10 cellular contexts compared by ENCODE assay signal in genomic region chr5:95884021-95884333, GRCh38.
DNase-seq lines count a peak whose midpoint lies in the region; ATAC-seq and TF ChIP-seq lines count a peak whose summit lies in the region.
"Had no signal": no experiment of that assay in that cellular context is flagged by ENCODE, and none has a peak within 500 bp of the region (broad histone marks: within the 10 kb centered on the region; RNA-seq: fewer than 3 reads in every experiment).

No MANE protein-coding gene starts in this region.

- no peaks in the 10 kb centered on the region for H3K4me1 ChIP-seq in CD8-positive, alpha-beta memory T cell (ENCODE audit: insufficient read depth, low read length)
- H3K4me1 ChIP-seq in mesendoderm (ENCODE audit: control insufficient read depth, low read depth, low read length) = no peaks in the 10 kb centered on the region

- H2AK5ac ChIP-seq in mesendoderm (ENCODE audit: low read length) = no peak overlapping the region

- H3K23ac ChIP-seq in mesendoderm (ENCODE audit: low read length) = no peak overlapping the region

- ATAC-seq in GM18519 (IDR thresholded peaks at IDR 0.05; ENCODE audit: low FRiP score, unreplicated experiment) (peak; percentile 33), HG02610 (IDR thresholded peaks at IDR 0.05; ENCODE audit: unreplicated experiment) (peak; percentile 86), HG03439 (IDR thresholded peaks at IDR 0.05; ENCODE audit: unreplicated experiment) (no peak)
- ATAC-seq: WTC11 had no signal

- no peak for TF ChIP-seq CTCF in RWPE1 (conservative IDR thresholded peaks at IDR 0.05; ENCODE audit: low read depth)

- H3K4me3 ChIP-seq in CD8-positive, alpha-beta memory T cell (ENCODE audit: low read length) = no peak overlapping the region
- H3K4me3 ChIP-seq in mesendoderm (ENCODE audit: low read length) = no peak overlapping the region

- no peak overlapping the region for H3K4ac ChIP-seq in mesendoderm (ENCODE audit: low read depth, low read length)

- POLR2A ChIA-PET in RWPE1 (lab: Yijun Ruan, JAX; ENCODE audit: low non-redundant PET) = no interaction called here
- POLR2A ChIA-PET in CD8-positive, alpha-beta memory T cell (lab: Charles Lee) = no interaction called here

- H2BK5ac ChIP-seq in mesendoderm (ENCODE audit: low read length) = no peak overlapping the region

- no peak overlapping the region for H3K56ac ChIP-seq in mesendoderm (ENCODE audit: low read length)

- no peak overlapping the region for H3K27ac ChIP-seq in RWPE1
- H3K27ac ChIP-seq in CD8-positive, alpha-beta memory T cell (ENCODE audit: low read depth, low read length) = no peak overlapping the region
- no peak overlapping the region for H3K27ac ChIP-seq in mesendoderm (ENCODE audit: low read depth, low read length)

- no peaks in the 10 kb centered on the region for H3K4me1 Mint-ChIP-seq in CD8-positive, alpha-beta memory T cell

- H3K27me3 ChIP-seq in CD8-positive, alpha-beta memory T cell (ENCODE audit: insufficient read depth, low read length, poor library complexity, severe bottlenecking) = no peaks in the 10 kb centered on the region
- no peaks in the 10 kb centered on the region for H3K27me3 ChIP-seq in mesendoderm (ENCODE audit: insufficient read depth, low read length, poor library complexity)

- H3K36me3 Mint-ChIP-seq in CD8-positive, alpha-beta memory T cell = peaks cover 0 to 10% (median 2%) of the 10 kb centered on the region in 3 donors
- H3K36me3 Mint-ChIP-seq: WTC11 had no signal

- DNase-seq in RWPE1 (ENCODE audit: low spot score) (peak; percentile 57), myocyte (ENCODE audit: low read depth) (peak; percentile 20), NCI-H526 (lab: John Stamatoyannopoulos, UW) (no peak), mesendoderm (no peak)
- DNase-seq in CD8-positive, alpha-beta memory T cell = no peak
- DNase-seq: NCI-H1694 treated with DMSO at 0.1 percent for 48 hours had no signal

- peaks cover 0 to 13% of the 10 kb centered on the region in 2 donors for H3K27me3 Mint-ChIP-seq in CD8-positive, alpha-beta memory T cell

- H2BK15ac ChIP-seq in mesendoderm (replicated peaks; ENCODE audit: low read depth) = no peak overlapping the region

- H3K79me2 ChIP-seq in mesendoderm (ENCODE audit: control insufficient read depth, insufficient read depth, low read length) = no peaks in the 10 kb centered on the region

- H3K18ac ChIP-seq in mesendoderm (ENCODE audit: low read length) = no peak overlapping the region

- H3K36me3 ChIP-seq in CD8-positive, alpha-beta memory T cell (ENCODE audit: insufficient read depth, low read length) = no peaks in the 10 kb centered on the region
- H3K36me3 ChIP-seq in mesendoderm (ENCODE audit: control insufficient read depth, insufficient read depth, low read length) = no peaks in the 10 kb centered on the region

- H4K5ac ChIP-seq in mesendoderm (ENCODE audit: low read length) = no peak overlapping the region

- H3K79me1 ChIP-seq in mesendoderm (ENCODE audit: low read length) = no peaks in the 10 kb centered on the region

- no peak overlapping the region for H3K4me2 ChIP-seq in mesendoderm (ENCODE audit: low read length)

- no peak overlapping the region for H3K27ac Mint-ChIP-seq in CD8-positive, alpha-beta memory T cell
- H3K27ac Mint-ChIP-seq: WTC11 had no signal

- H3K9me3 ChIP-seq in CD8-positive, alpha-beta memory T cell (ENCODE audit: low read length) = no peaks in the 10 kb centered on the region

- no CpG with 5 or more reads among the region's 4 CpGs for WGBS in mesendoderm (ENCODE audit: extremely low coverage, insufficient coverage, low lambda C conversion rate)

- CTCF ChIA-PET in RWPE1 (lab: Yijun Ruan, JAX) = no interaction called here
- CTCF ChIA-PET in CD8-positive, alpha-beta memory T cell (lab: Charles Lee) = no interaction called here

- H2BK120ac ChIP-seq in mesendoderm (ENCODE audit: low read depth, low read length) = no peak overlapping the region

- no peak overlapping the region for H4K8ac ChIP-seq in mesendoderm (ENCODE audit: low read depth, low read length)

- no peaks in the 10 kb centered on the region for H3K9me3 Mint-ChIP-seq in CD8-positive, alpha-beta memory T cell
- H3K9me3 Mint-ChIP-seq: WTC11 had no signal

- no peak overlapping the region for H3K4me3 Mint-ChIP-seq in CD8-positive, alpha-beta memory T cell
- H3K4me3 Mint-ChIP-seq: WTC11 had no signal

- H3K9ac ChIP-seq in mesendoderm (ENCODE audit: low read length) = no peak overlapping the region

Comparison
In these comparisons a context has a peak if more than half of its experiments do, and no peak if none do; other contexts are left out.
1. DNase-seq: peak in RWPE1 (single experiment) and myocyte (single experiment); none in NCI-H526 (0 of 2), CD8-positive, alpha-beta memory T cell (0 of 5) and mesendoderm (single experiment).